ENCODE assay signal across 28 cellular contexts in genomic region chr3:193769437-193769836, GRCh38.
"Had no signal": no experiment of that assay in that cellular context is flagged by ENCODE, and none has a peak within 500 bp of the region (broad histone marks: within the 10 kb centered on the region; RNA-seq: fewer than 3 reads in every experiment).

No MANE protein-coding gene starts in this region.

- H3K4me3 ChIP-seq: coronary artery, dorsolateral prefrontal cortex, gastrocnemius medialis, heart left ventricle had no signal

- H3K4me1 Mint-ChIP-seq: activated CD4-positive, alpha-beta memory T cell treated with anti-CD3 and anti-CD28 coated beads, Interleukin-2, amount 10 ng/mL, durations not matched to agents 7 days and 5 days; activated CD8-positive, alpha-beta memory T cell treated with anti-CD3 and anti-CD28 coated beads, Interleukin-2, amount 10 ng/mL, durations not matched to agents 7 days and 5 days; activated T-helper 17 cell treated with anti-CD3 and anti-CD28 coated beads, Interleukin-2, amount 50 U/mL, for 72 hours; central memory CD8-positive, alpha-beta T cell had no signal

- H3K27ac Mint-ChIP-seq: activated CD4-positive, alpha-beta memory T cell treated with anti-CD3 and anti-CD28 coated beads, Interleukin-2, amount 10 ng/mL, durations not matched to agents 7 days and 5 days; activated CD8-positive, alpha-beta memory T cell treated with anti-CD3 and anti-CD28 coated beads, Interleukin-2, amount 10 ng/mL, durations not matched to agents 7 days and 5 days; activated naive CD8-positive, alpha-beta T cell; activated T-helper 17 cell treated with anti-CD3 and anti-CD28 coated beads, Interleukin-2, amount 50 U/mL, for 72 hours; dendritic cell treated with granulocyte-macrophage colony-stimulating factor and Interleukin-4, amounts not matched to agents 40 ng/mL and 50 ng/mL, for 4 days; endodermal cell had no signal

- DNase-seq: activated CD4-positive, alpha-beta memory T cell treated with anti-CD3 and anti-CD28 coated beads, Interleukin-2, amount 10 ng/mL, durations not matched to agents 7 days and 5 days; activated CD4-positive, alpha-beta T cell treated with anti-CD3 and anti-CD28 coated beads for 48 hours; activated CD4-positive, CD25-positive, alpha-beta regulatory T cell; activated CD4-positive, CD25-positive, alpha-beta regulatory T cell treated with anti-CD3 and anti-CD28 coated beads, Interleukin-2, amount 50 U/mL, for 72 hours; activated CD8-positive, alpha-beta memory T cell treated with anti-CD3 and anti-CD28 coated beads, Interleukin-2, amount 50 U/mL, for 4 hours; activated effector memory CD4-positive, alpha-beta T cell treated with Interleukin-2 at 50 U/mL for 16 hours; activated gamma-delta T cell treated with Interleukin-2 at 50 U/mL for 16 hours; activated naive CD4-positive, alpha-beta T cell treated with anti-CD3 and anti-CD28 coated beads, Interleukin-2, amount 50 U/mL, for 16 hours; activated naive CD4-positive, alpha-beta T cell treated with Interleukin-2 at 50 U/mL for 16 hours; activated T-cell treated with anti-CD3 and anti-CD28 coated beads, Interleukin-2, amount 50 U/mL, for 1 hour; amniotic stem cell; anterior cingulate cortex; brain microvascular endothelial cell; dorsolateral prefrontal cortex; effector memory CD4-positive, alpha-beta T cell; foreskin keratinocyte; gastrocnemius medialis; glutamatergic neuron; heart left ventricle; T-helper 2 cell had no signal

- H3K9me3 Mint-ChIP-seq: activated CD4-positive, alpha-beta memory T cell treated with anti-CD3 and anti-CD28 coated beads, Interleukin-2, amount 10 ng/mL, durations not matched to agents 7 days and 5 days; activated T-helper 17 cell treated with anti-CD3 and anti-CD28 coated beads, Interleukin-2, amount 50 U/mL, for 72 hours; central memory CD8-positive, alpha-beta T cell; dendritic cell treated with granulocyte-macrophage colony-stimulating factor and Interleukin-4, amounts not matched to agents 40 ng/mL and 50 ng/mL, for 4 days had no signal

- H3K27ac ChIP-seq: brain microvascular endothelial cell, coronary artery, dorsolateral prefrontal cortex, foreskin keratinocyte, gastrocnemius medialis, heart left ventricle had no signal

- H3K36me3 Mint-ChIP-seq: activated CD8-positive, alpha-beta memory T cell treated with anti-CD3 and anti-CD28 coated beads, Interleukin-2, amount 10 ng/mL, durations not matched to agents 7 days and 5 days; activated naive CD8-positive, alpha-beta T cell had no signal

- H3K4me1 ChIP-seq: foreskin keratinocyte, gastrocnemius medialis, heart left ventricle had no signal

- H3K9me3 ChIP-seq: gastrocnemius medialis, heart left ventricle had no signal

- H3K36me3 ChIP-seq: brain microvascular endothelial cell, gastrocnemius medialis, heart left ventricle had no signal

- ATAC-seq: activated CD8-positive, alpha-beta memory T cell treated with anti-CD3 and anti-CD28 coated beads, Interleukin-2, amount 10 ng/mL, durations not matched to agents 7 days and 5 days; activated T-helper 17 cell treated with anti-CD3 and anti-CD28 coated beads, Interleukin-2, amount 50 U/mL, for 72 hours; esophagus mucosa; foreskin keratinocyte; gastrocnemius medialis; heart left ventricle had no signal

- H3K4me3 Mint-ChIP-seq: activated CD4-positive, alpha-beta memory T cell treated with anti-CD3 and anti-CD28 coated beads, Interleukin-2, amount 10 ng/mL, durations not matched to agents 7 days and 5 days; activated CD8-positive, alpha-beta memory T cell treated with anti-CD3 and anti-CD28 coated beads, Interleukin-2, amount 10 ng/mL, durations not matched to agents 7 days and 5 days; activated naive CD8-positive, alpha-beta T cell; activated T-helper 17 cell treated with anti-CD3 and anti-CD28 coated beads, Interleukin-2, amount 50 U/mL, for 72 hours; central memory CD8-positive, alpha-beta T cell; dendritic cell treated with granulocyte-macrophage colony-stimulating factor and Interleukin-4, amounts not matched to agents 40 ng/mL and 50 ng/mL, for 4 days; endodermal cell had no signal
